Comparison of ENCODE assay signal across 27 cellular contexts in genomic region chr5:61896811-61897210, GRCh38.
"Had no signal": no experiment of that assay in that cellular context is flagged by ENCODE, and none has a peak within 500 bp of the region (broad histone marks: within the 10 kb centered on the region; RNA-seq: fewer than 3 reads in every experiment).

No MANE protein-coding gene starts in this region.

- H3K27ac ChIP-seq: stomach, testis, thoracic aorta, thyroid gland, tibial artery, tibial nerve, transverse colon, upper lobe of left lung, upper lobe of right lung, uterus, vagina had no signal

- H3K27me3 Mint-ChIP-seq: stimulated activated memory B cell treated with anti-CD40 and anti-IgM and Interleukin-4, amounts not matched to agents 10 μg/mL and 1 μg/mL and 100 μg/mL, for 72 hours; stimulated activated naive CD8-positive, alpha-beta T cell treated with anti-CD3 and anti-CD28 coated beads, Interleukin-15, amount 100 ng/mL, for 72 hours; stimulated activated naive CD8-positive, alpha-beta T cell treated with anti-CD3 and anti-CD28 coated beads, Interleukin-15, Interleukin-2, amounts not matched to agents 100 ng/mL and 50 ng/mL, for 24 hours had no signal

- H3K27ac Mint-ChIP-seq: stimulated activated effector memory CD8-positive, alpha-beta T cell treated with anti-CD3 and anti-CD28 coated beads, Interleukin-12 subunit alpha, Interleukin-12 subunit beta, amount 100 ng/mL, for 72 hours; stimulated activated memory B cell treated with anti-CD40 and anti-IgM and Interleukin-4, amounts not matched to agents 10 μg/mL and 1 μg/mL and 100 μg/mL, for 72 hours; stimulated activated naive B cell treated with anti-CD40 and anti-IgM and Interleukin-4, amounts not matched to agents 10 μg/mL and 1 μg/mL and 100 μg/mL, for 72 hours; stimulated activated naive CD8-positive, alpha-beta T cell treated with anti-CD3 and anti-CD28 coated beads, Interleukin-15, amount 100 ng/mL, for 72 hours; stimulated activated naive CD8-positive, alpha-beta T cell treated with anti-CD3 and anti-CD28 coated beads, Interleukin-15, Interleukin-2, amounts not matched to agents 100 ng/mL and 50 ng/mL, for 24 hours; type B pancreatic cell had no signal

- DNase-seq: stimulated activated CD4-positive, alpha-beta T cell treated with anti-CD3 and anti-CD28 coated beads, Interleukin-2, amount 100 ng/mL, for 48 hours; stimulated activated CD4-positive, alpha-beta T cell treated with anti-CD3 and anti-CD28 coated beads, Interleukin-4, amount 100 ng/mL, for 1 hour; stimulated activated CD4-positive, alpha-beta T cell treated with anti-CD3 and anti-CD28 coated beads, Interleukin-4, amount 100 ng/mL, for 24 hours; stimulated activated CD4-positive, alpha-beta T cell treated with anti-CD3 and anti-CD28 coated beads, Interleukin-4, amount 100 ng/mL, for 4 hours; stimulated activated CD8-positive, alpha-beta memory T cell treated with anti-CD3 and anti-CD28 coated beads, Interleukin-4, amount 100 ng/mL, for 48 hours; stimulated activated naive B cell treated with anti-CD40 and anti-IgM and Interleukin-4, amounts not matched to agents 10 μg/mL and 1 μg/mL and 100 μg/mL, for 72 hours; stimulated activated naive CD4-positive, alpha-beta T cell; stimulated activated naive CD4-positive, alpha-beta T cell treated with Interleukin-2 at 50 U/mL for 16 hours; stimulated activated naive CD8-positive, alpha-beta T cell treated with anti-CD3 and anti-CD28 coated beads, Interleukin-15, amount 100 ng/mL, for 72 hours; stimulated activated naive CD8-positive, alpha-beta T cell treated with anti-CD3 and anti-CD28 coated beads, Interleukin-15, Interleukin-2, amounts not matched to agents 100 U/mL and 50 U/mL, for 24 hours; stomach; substantia nigra; testis; thyroid gland; tibial artery; transverse colon; trophoblast cell; upper lobe of left lung; upper lobe of right lung; uterus had no signal

- H3K36me3 Mint-ChIP-seq: stimulated activated effector memory CD8-positive, alpha-beta T cell treated with anti-CD3 and anti-CD28 coated beads, Interleukin-12 subunit alpha, Interleukin-12 subunit beta, amount 100 ng/mL, for 72 hours; stimulated activated naive B cell treated with anti-CD40 and anti-IgM and Interleukin-4, amounts not matched to agents 10 μg/mL and 1 μg/mL and 100 μg/mL, for 72 hours; type B pancreatic cell had no signal

- H3K4me3 Mint-ChIP-seq: stimulated activated effector memory CD8-positive, alpha-beta T cell treated with anti-CD3 and anti-CD28 coated beads, Interleukin-12 subunit alpha, Interleukin-12 subunit beta, amount 100 ng/mL, for 72 hours; stimulated activated memory B cell treated with anti-CD40 and anti-IgM and Interleukin-4, amounts not matched to agents 10 μg/mL and 1 μg/mL and 100 μg/mL, for 72 hours; stimulated activated naive B cell treated with anti-CD40 and anti-IgM and Interleukin-4, amounts not matched to agents 10 μg/mL and 1 μg/mL and 100 μg/mL, for 72 hours; stimulated activated naive CD8-positive, alpha-beta T cell treated with anti-CD3 and anti-CD28 coated beads, Interleukin-15, amount 100 ng/mL, for 72 hours; stimulated activated naive CD8-positive, alpha-beta T cell treated with anti-CD3 and anti-CD28 coated beads, Interleukin-15, Interleukin-2, amounts not matched to agents 100 ng/mL and 50 ng/mL, for 24 hours; type B pancreatic cell had no signal

- ATAC-seq: stimulated activated effector memory CD8-positive, alpha-beta T cell treated with anti-CD3 and anti-CD28 coated beads, Interleukin-12 subunit alpha, Interleukin-12 subunit beta, amount 100 ng/mL, for 72 hours; stimulated activated memory B cell treated with anti-CD40 and anti-IgM and Interleukin-4, amounts not matched to agents 10 μg/mL and 1 μg/mL and 100 μg/mL, for 72 hours; stimulated activated naive B cell treated with anti-CD40 and anti-IgM and Interleukin-4, amounts not matched to agents 10 μg/mL and 1 μg/mL and 100 μg/mL, for 72 hours; stimulated activated naive CD8-positive, alpha-beta T cell treated with anti-CD3 and anti-CD28 coated beads, Interleukin-15, amount 100 ng/mL, for 72 hours; stimulated activated naive CD8-positive, alpha-beta T cell treated with anti-CD3 and anti-CD28 coated beads, Interleukin-15, Interleukin-2, amounts not matched to agents 100 U/mL and 50 U/mL, for 24 hours; upper lobe of right lung had no signal

- H3K9me3 ChIP-seq: testis, thyroid gland, transverse colon, upper lobe of right lung, uterus, vagina had no signal

- H3K27me3 ChIP-seq: stomach, testis, thyroid gland, tibial artery, tibial nerve, transverse colon, upper lobe of left lung, upper lobe of right lung, uterus, vagina had no signal

- H3K4me1 Mint-ChIP-seq: stimulated activated effector memory CD8-positive, alpha-beta T cell treated with anti-CD3 and anti-CD28 coated beads, Interleukin-12 subunit alpha, Interleukin-12 subunit beta, amount 100 ng/mL, for 72 hours; stimulated activated memory B cell treated with anti-CD40 and anti-IgM and Interleukin-4, amounts not matched to agents 10 μg/mL and 1 μg/mL and 100 μg/mL, for 72 hours; stimulated activated naive B cell treated with anti-CD40 and anti-IgM and Interleukin-4, amounts not matched to agents 10 μg/mL and 1 μg/mL and 100 μg/mL, for 72 hours; stimulated activated naive CD8-positive, alpha-beta T cell treated with anti-CD3 and anti-CD28 coated beads, Interleukin-15, amount 100 ng/mL, for 72 hours had no signal

- H3K4me3 ChIP-seq: stomach, testis, thoracic aorta, thyroid gland, tibial artery, tibial nerve, transverse colon, upper lobe of left lung, upper lobe of right lung, uterus, vagina had no signal

- H3K4me1 ChIP-seq: stomach, testis, thyroid gland, tibial artery, tibial nerve, transverse colon, upper lobe of left lung, upper lobe of right lung, uterus, vagina had no signal

- H3K36me3 ChIP-seq: stomach, thoracic aorta, thyroid gland, tibial artery, tibial nerve, transverse colon, upper lobe of left lung, upper lobe of right lung, uterus, vagina had no signal
